In the genomic region with DNA sequence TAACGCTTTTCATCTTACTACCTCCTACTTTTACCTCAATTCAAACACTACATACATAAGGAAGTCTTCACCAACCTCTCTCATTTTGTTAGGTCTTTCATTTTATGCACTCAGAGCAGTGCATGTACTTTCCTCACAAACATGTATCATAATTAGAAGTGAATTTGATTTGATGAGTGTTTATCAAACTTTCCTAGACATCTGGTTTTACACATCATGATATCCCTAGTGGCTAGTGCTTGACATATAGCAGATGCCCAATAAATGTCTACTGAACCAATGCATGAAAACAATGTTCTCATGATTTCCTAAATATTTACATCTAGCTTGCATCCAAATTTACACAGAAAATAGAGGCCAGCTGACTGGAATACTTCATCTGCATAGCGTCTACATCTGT, we compare ENCODE assay signal across 28 cellular contexts.
"Had no signal": no experiment of that assay in that cellular context is flagged by ENCODE, and none has a peak within 500 bp of the region (broad histone marks: within the 10 kb centered on the region; RNA-seq: fewer than 3 reads in every experiment).

No MANE protein-coding gene starts in this region.

- H3K9me3 ChIP-seq: esophagus muscularis mucosa, gastrocnemius medialis had no signal

- H3K36me3 ChIP-seq: brain microvascular endothelial cell, esophagus muscularis mucosa, gastrocnemius medialis, heart left ventricle, WERI-Rb-1 had no signal

- H3K4me3 ChIP-seq: coronary artery, dorsolateral prefrontal cortex, esophagus muscularis mucosa, gastrocnemius medialis, heart left ventricle had no signal

- H3K27me3 ChIP-seq: brain microvascular endothelial cell, dorsolateral prefrontal cortex, esophagus muscularis mucosa, foreskin keratinocyte, gastrocnemius medialis, heart left ventricle had no signal

- DNase-seq: activated B cell treated with CpG ODN at 0.5 μM for 24 hours; activated CD4-positive, alpha-beta T cell treated with anti-CD3 and anti-CD28 coated beads for 48 hours; activated CD4-positive, alpha-beta T cell treated with anti-CD3 and anti-CD28 coated beads, Interleukin-2, amount 50 U/mL, for 1 hour; activated CD4-positive, alpha-beta T cell treated with anti-CD3 and anti-CD28 coated beads, Interleukin-2, amount 50 U/mL, for 48 hours; activated CD8-positive, alpha-beta memory T cell treated with anti-CD3 and anti-CD28 coated beads for 24 hours; activated CD8-positive, alpha-beta T cell treated with anti-CD3 and anti-CD28 coated beads for 36 hours; activated effector memory CD4-positive, alpha-beta T cell treated with Interleukin-2 at 50 U/mL for 16 hours; activated gamma-delta T cell treated with Interleukin-2 at 50 U/mL for 16 hours; activated naive CD4-positive, alpha-beta T cell treated with anti-CD3 and anti-CD28 coated beads, Interleukin-2, amount 50 U/mL, for 16 hours; activated naive CD4-positive, alpha-beta T cell treated with Interleukin-2 at 50 U/mL for 16 hours; activated T-cell treated with anti-CD3 and anti-CD28 coated beads, Interleukin-2, amount 50 U/mL, for 4 hours; amniotic stem cell; anterior cingulate cortex; brain microvascular endothelial cell; dorsolateral prefrontal cortex; effector memory CD4-positive, alpha-beta T cell; endodermal cell; erythroblast; foreskin keratinocyte; gastrocnemius medialis; glutamatergic neuron; heart left ventricle; T1000; WERI-Rb-1 had no signal

- ATAC-seq: activated CD4-positive, CD25-positive, alpha-beta regulatory T cell treated with anti-CD3 and anti-CD28 coated beads, Interleukin-2, amount 50 U/mL, for 24 hours; activated CD8-positive, alpha-beta T cell treated with anti-CD3 and anti-CD28 coated beads for 36 hours; activated T-cell treated with anti-CD3 and anti-CD28 coated beads, Interleukin-2, amount 50 U/mL, for 4 hours; activated T-helper 17 cell treated with anti-CD3 and anti-CD28 coated beads, Interleukin-2, amount 50 U/mL, for 72 hours; foreskin keratinocyte; gastrocnemius medialis; heart left ventricle had no signal

- H3K4me1 ChIP-seq: esophagus muscularis mucosa, foreskin keratinocyte, gastrocnemius medialis, heart left ventricle had no signal

- H3K27ac ChIP-seq: brain microvascular endothelial cell, coronary artery, dorsolateral prefrontal cortex, esophagus muscularis mucosa, foreskin keratinocyte, gastrocnemius medialis, heart left ventricle, WERI-Rb-1 had no signal
